27 cellular contexts compared by ENCODE assay signal in the genomic region with DNA sequence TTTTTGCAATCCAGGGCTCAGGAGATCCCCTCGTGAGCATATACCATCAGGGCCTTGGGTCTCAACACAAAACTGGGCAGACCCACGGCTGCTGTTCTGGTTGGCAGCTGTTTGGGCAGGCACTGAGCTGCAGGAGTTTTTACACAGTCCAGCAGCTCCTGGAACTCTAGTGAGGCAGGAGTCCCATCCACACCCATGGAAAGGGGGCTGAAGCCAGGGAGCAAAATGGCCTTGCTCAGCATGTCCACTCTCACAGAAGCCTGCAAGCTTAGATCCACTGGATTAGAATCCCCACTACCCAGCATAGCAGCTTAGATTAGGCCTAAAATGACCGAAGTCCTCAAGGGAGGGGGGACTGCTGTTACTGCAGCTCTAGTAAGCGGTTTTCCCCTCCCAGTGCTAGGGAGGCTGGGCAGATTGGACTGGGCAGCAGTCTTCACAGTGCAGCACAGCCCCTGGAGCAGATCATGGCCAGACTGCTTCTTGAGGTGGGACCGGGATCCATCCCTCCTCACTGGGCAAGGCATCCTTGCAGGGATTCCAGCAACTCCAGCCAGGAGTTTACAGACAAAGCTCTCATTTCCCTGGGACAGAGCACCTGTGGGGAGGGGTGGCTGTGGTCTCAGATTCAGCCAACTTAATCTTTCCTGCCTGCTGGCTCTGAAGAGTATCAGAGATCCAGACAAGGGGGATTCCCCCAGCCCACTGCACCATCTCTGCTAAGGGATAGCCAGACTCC. TPM values are rescaled to one million over a fixed set of nuclear protein-coding genes. Genes with fewer than 3 reads are reported as not detected.
"Had no signal": no experiment of that assay in that cellular context is flagged by ENCODE, and none has a peak within 500 bp of the region (broad histone marks: within the 10 kb centered on the region; RNA-seq: fewer than 3 reads in every experiment).

No MANE protein-coding gene starts in this region.

- H3K9me3 Mint-ChIP-seq: activated CD4-positive, alpha-beta memory T cell treated with anti-CD3 and anti-CD28 coated beads, Interleukin-2, amount 10 ng/mL, durations not matched to agents 7 days and 5 days; activated naive CD4-positive, alpha-beta T cell treated with anti-CD3 and anti-CD28 coated beads, Interleukin-2, amount 10 ng/mL, durations not matched to agents 7 days and 5 days; natural killer cell treated with Interleukin-12 subunit alpha and Interleukin-12 subunit beta and Interleukin-15 and Interleukin-18, amount 100 ng/mL, for 72 hours; stimulated activated naive B cell treated with anti-CD40 and anti-IgM and Interleukin-4, amounts not matched to agents 10 μg/mL and 1 μg/mL and 100 μg/mL, for 72 hours; T-helper 1 cell treated with Interleukin-12 subunit alpha and Interleukin-12 subunit beta and Interleukin-4 antibody, amounts not matched to agents 30 μg/mL and 1 μg/mL, for 36 hours had no signal

- H3K4me3 Mint-ChIP-seq: activated CD4-positive, alpha-beta memory T cell treated with anti-CD3 and anti-CD28 coated beads, Interleukin-2, amount 10 ng/mL, durations not matched to agents 7 days and 5 days; activated CD4-positive, alpha-beta T cell treated with anti-CD3 and anti-CD28 coated beads, Interleukin-2, amount 10 ng/mL, durations not matched to agents 24 days and 14 days; activated CD8-positive, alpha-beta memory T cell treated with anti-CD3 and anti-CD28 coated beads, Interleukin-2, amount 10 ng/mL, durations not matched to agents 7 days and 5 days; activated naive CD4-positive, alpha-beta T cell treated with anti-CD3 and anti-CD28 coated beads, Interleukin-2, amount 10 ng/mL, durations not matched to agents 7 days and 5 days; stimulated activated naive B cell treated with anti-CD40 and anti-IgM and Interleukin-4, amounts not matched to agents 10 μg/mL and 1 μg/mL and 100 μg/mL, for 72 hours; T-helper 1 cell treated with Interleukin-12 subunit alpha and Interleukin-12 subunit beta and Interleukin-4 antibody, amounts not matched to agents 30 μg/mL and 1 μg/mL, for 36 hours had no signal

- H3K27me3 ChIP-seq: cardiac muscle cell, foreskin keratinocyte, pancreas, right lobe of liver, upper lobe of left lung had no signal

- H3K4me3 ChIP-seq: cardiac muscle cell, left ventricle myocardium inferior, pancreas, right lobe of liver, skin epidermis, thoracic aorta, upper lobe of left lung had no signal

- H3K4me1 ChIP-seq: foreskin keratinocyte, pancreas, right lobe of liver had no signal

- H3K27ac Mint-ChIP-seq: activated CD4-positive, alpha-beta memory T cell treated with anti-CD3 and anti-CD28 coated beads, Interleukin-2, amount 10 ng/mL, durations not matched to agents 7 days and 5 days; activated CD4-positive, alpha-beta T cell treated with anti-CD3 and anti-CD28 coated beads, Interleukin-2, amount 10 ng/mL, durations not matched to agents 24 days and 14 days; activated naive CD4-positive, alpha-beta T cell treated with anti-CD3 and anti-CD28 coated beads, Interleukin-2, amount 10 ng/mL, durations not matched to agents 7 days and 5 days; stimulated activated naive B cell treated with anti-CD40 and anti-IgM and Interleukin-4, amounts not matched to agents 10 μg/mL and 1 μg/mL and 100 μg/mL, for 72 hours; T-helper 1 cell treated with Interleukin-12 subunit alpha and Interleukin-12 subunit beta and Interleukin-4 antibody, amounts not matched to agents 30 μg/mL and 1 μg/mL, for 36 hours had no signal

- H3K27ac ChIP-seq: cardiac muscle cell, foreskin keratinocyte, left ventricle myocardium inferior, pancreas, right lobe of liver, thoracic aorta had no signal

- H3K36me3 ChIP-seq: cardiac muscle cell, left ventricle myocardium inferior, pancreas, right lobe of liver, thoracic aorta, upper lobe of left lung had no signal

- H3K27me3 Mint-ChIP-seq: activated CD4-positive, alpha-beta memory T cell treated with anti-CD3 and anti-CD28 coated beads, Interleukin-2, amount 10 ng/mL, durations not matched to agents 7 days and 5 days had no signal

- DNase-seq: activated CD4-positive, alpha-beta memory T cell treated with anti-CD3 and anti-CD28 coated beads, Interleukin-2, amount 10 ng/mL, durations not matched to agents 7 days and 5 days; activated CD4-positive, alpha-beta T cell treated with anti-CD3 and anti-CD28 coated beads, Interleukin-2, amount 10 ng/mL, durations not matched to agents 24 days and 14 days; activated CD8-positive, alpha-beta memory T cell treated with anti-CD3 and anti-CD28 coated beads, Interleukin-2, amount 10 ng/mL, durations not matched to agents 7 days and 5 days; activated effector memory CD4-positive, alpha-beta T cell treated with anti-CD3 and anti-CD28 coated beads, Interleukin-2, amount 50 U/mL, for 16 hours; activated naive CD4-positive, alpha-beta T cell treated with anti-CD3 and anti-CD28 coated beads, Interleukin-2, amount 10 ng/mL, durations not matched to agents 7 days and 5 days; activated T-cell treated with anti-CD3 and anti-CD28 coated beads for 4 hours; amygdala; cortex of kidney; erythroblast; foreskin keratinocyte; left ventricle myocardium inferior; mammary epithelial cell; right lobe of liver; stimulated activated CD4-positive, alpha-beta T cell treated with anti-CD3 and anti-CD28 coated beads, Interleukin-15, amount 100 ng/mL, for 24 hours; stimulated activated CD4-positive, alpha-beta T cell treated with anti-CD3 and anti-CD28 coated beads, Interleukin-2, amount 100 ng/mL, for 48 hours; stimulated activated CD8-positive, alpha-beta memory T cell treated with anti-CD3 and anti-CD28 coated beads, Interleukin-4, amount 100 ng/mL, for 48 hours; stimulated activated naive B cell treated with anti-CD40 and anti-IgM and Interleukin-4, amounts not matched to agents 10 μg/mL and 1 μg/mL and 100 μg/mL, for 72 hours; T1000; upper lobe of left lung had no signal

- H3K9me3 ChIP-seq: left ventricle myocardium inferior, pancreas, right lobe of liver, thoracic aorta, upper lobe of left lung had no signal

- H3K36me3 Mint-ChIP-seq: activated naive CD4-positive, alpha-beta T cell treated with anti-CD3 and anti-CD28 coated beads, Interleukin-2, amount 10 ng/mL, durations not matched to agents 7 days and 5 days; natural killer cell treated with Interleukin-12 subunit alpha and Interleukin-12 subunit beta and Interleukin-15 and Interleukin-18, amount 100 ng/mL, for 72 hours; stimulated activated naive B cell treated with anti-CD40 and anti-IgM and Interleukin-4, amounts not matched to agents 10 μg/mL and 1 μg/mL and 100 μg/mL, for 72 hours had no signal

RNA-seq across cellular contexts. Expression of a gene that starts 36.4 kb away (rescaled TPM):
- total RNA-seq: cardiac muscle cell, cerebellum had no signal
- polyA plus RNA-seq: cardiac muscle cell had no signal

RNA-seq across cellular contexts. Expression of a gene that starts 46.6 kb away (rescaled TPM):
- total RNA-seq: cardiac muscle cell had no signal

RNA-seq across cellular contexts. Expression of a gene that starts 58.0 kb away (rescaled TPM):
- total RNA-seq: activated CD4-positive, alpha-beta memory T cell treated with anti-CD3 and anti-CD28 coated beads, Interleukin-2, amount 10 ng/mL, durations not matched to agents 7 days and 5 days; activated CD4-positive, alpha-beta T cell treated with anti-CD3 and anti-CD28 coated beads, Interleukin-2, amount 10 ng/mL, durations not matched to agents 24 days and 14 days; activated CD8-positive, alpha-beta memory T cell treated with anti-CD3 and anti-CD28 coated beads, Interleukin-2, amount 10 ng/mL, durations not matched to agents 7 days and 5 days; cardiac muscle cell; cerebellum; fibroblast of lung; natural killer cell treated with Interleukin-12 subunit alpha and Interleukin-12 subunit beta and Interleukin-15 and Interleukin-18, amount 100 ng/mL, for 72 hours; pancreas; right lobe of liver; thoracic aorta; upper lobe of left lung had no signal
- polyA plus RNA-seq: fibroblast of lung had no signal

RNA-seq across cellular contexts. Expression of a gene that starts 58.6 kb away (rescaled TPM):
- total RNA-seq: activated CD4-positive, alpha-beta T cell treated with anti-CD3 and anti-CD28 coated beads, Interleukin-2, amount 10 ng/mL, durations not matched to agents 24 days and 14 days; activated CD8-positive, alpha-beta memory T cell treated with anti-CD3 and anti-CD28 coated beads, Interleukin-2, amount 10 ng/mL, durations not matched to agents 7 days and 5 days; cardiac muscle cell; cerebellum; foreskin keratinocyte; left ventricle myocardium inferior had no signal
- polyA plus RNA-seq: cardiac muscle cell, fibroblast of lung, foreskin keratinocyte, mammary epithelial cell had no signal
